Comparison of ENCODE assay signal across 9 cellular contexts in genomic region chr6:8218861-8219260, GRCh38.
"Had no signal": no experiment of that assay in that cellular context is flagged by ENCODE, and none has a peak within 500 bp of the region (broad histone marks: within the 10 kb centered on the region; RNA-seq: fewer than 3 reads in every experiment).

No MANE protein-coding gene starts in this region.

- DNase-seq: activated CD4-positive, CD25-positive, alpha-beta regulatory T cell treated with anti-CD3 and anti-CD28 coated beads, Interleukin-2, amount 50 U/mL, for 72 hours; islet precursor cell; stimulated activated naive B cell treated with anti-CD40 and anti-IgM and Interleukin-4, amounts not matched to agents 10 μg/mL and 1 μg/mL and 100 μg/mL, for 72 hours had no signal

- H3K4me3 Mint-ChIP-seq: stimulated activated naive B cell treated with anti-CD40 and anti-IgM and Interleukin-4, amounts not matched to agents 10 μg/mL and 1 μg/mL and 100 μg/mL, for 72 hours had no signal

- H3K27ac ChIP-seq: ascending aorta, epithelial cell of prostate, neutrophil, tibial artery, uterus had no signal

- H3K9me3 ChIP-seq: ascending aorta, neutrophil, tibial artery, uterus had no signal

- H3K36me3 Mint-ChIP-seq: stimulated activated naive B cell treated with anti-CD40 and anti-IgM and Interleukin-4, amounts not matched to agents 10 μg/mL and 1 μg/mL and 100 μg/mL, for 72 hours had no signal

- H3K36me3 ChIP-seq: ascending aorta, neutrophil, tibial artery, uterus had no signal

- H3K27me3 ChIP-seq: ascending aorta, tibial artery, uterus had no signal

- H3K9me3 Mint-ChIP-seq: stimulated activated naive B cell treated with anti-CD40 and anti-IgM and Interleukin-4, amounts not matched to agents 10 μg/mL and 1 μg/mL and 100 μg/mL, for 72 hours had no signal

- H3K4me1 ChIP-seq: uterus had no signal

- H3K27ac Mint-ChIP-seq: stimulated activated naive B cell treated with anti-CD40 and anti-IgM and Interleukin-4, amounts not matched to agents 10 μg/mL and 1 μg/mL and 100 μg/mL, for 72 hours had no signal

- H3K4me1 Mint-ChIP-seq: stimulated activated naive B cell treated with anti-CD40 and anti-IgM and Interleukin-4, amounts not matched to agents 10 μg/mL and 1 μg/mL and 100 μg/mL, for 72 hours had no signal

- H3K4me3 ChIP-seq: lung, tibial artery, uterus had no signal
